ENCODE assay signal across 12 cellular contexts in the genomic region with DNA sequence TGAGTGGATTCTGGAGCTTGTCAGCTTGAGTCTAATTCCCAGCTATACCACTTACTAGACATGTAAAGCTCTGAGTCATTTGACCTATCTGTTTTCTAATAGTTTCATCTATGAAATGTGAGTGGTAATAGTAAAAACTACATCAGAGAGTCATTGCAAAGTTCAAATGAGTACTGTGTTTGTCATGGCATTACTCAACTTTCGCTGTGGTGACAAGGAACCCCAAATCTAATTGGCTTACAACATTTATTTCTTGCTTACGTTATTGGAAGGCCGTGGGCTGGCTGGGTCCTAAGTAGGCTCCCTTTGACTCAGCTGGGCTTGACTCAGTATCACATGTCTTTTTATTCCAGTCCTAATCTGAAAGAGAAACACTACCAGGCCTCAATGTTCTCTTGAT.
DNase-seq lines count a peak whose midpoint lies in the region; ATAC-seq and FAIRE-seq lines count a peak whose summit lies in the region.
"Had no signal": no experiment of that assay in that cellular context is flagged by ENCODE, and none has a peak within 500 bp of the region (broad histone marks: within the 10 kb centered on the region; RNA-seq: fewer than 3 reads in every experiment).

No MANE protein-coding gene starts in this region.

- H3K4me3 ChIP-seq in right cardiac atrium (ENCODE audit: low read length): no peak overlapping the region
- H3K4me3 ChIP-seq: cardiac muscle cell, testis had no signal

- intact Hi-C loops in right cardiac atrium (cut with DNase I): no loop called here

- no peaks in the 10 kb centered on the region for H3K4me1 ChIP-seq in right cardiac atrium (ENCODE audit: control insufficient read depth, insufficient read depth, low read length)
- H3K4me1 ChIP-seq: testis had no signal

- peak; percentile 53 for DNase-seq in AG08395 (ENCODE audit: low spot score)
- peak; percentile 19 for DNase-seq in HTR-8/SVneo (ENCODE audit: insufficient read length, low spot score)
- DNase-seq in dedifferentiated amniotic fluid mesenchymal stem cell (ENCODE audit: extremely low spot score): peak; percentile 54
- no peak for DNase-seq in right cardiac atrium
- DNase-seq in GDM1 (lab: John Stamatoyannopoulos, UW): no peak
- no peak for DNase-seq in substantia nigra (lab: John Stamatoyannopoulos, UW)
- DNase-seq: CD8-positive, alpha-beta memory T cell; hippocampal formation; testis had no signal

- WGBS in right cardiac atrium: 79% methylated on average over 3 of the region's 3 CpGs

- no peak overlapping the region for H3K27ac ChIP-seq in right cardiac atrium (ENCODE audit: low read length)
- no peak overlapping the region for H3K27ac ChIP-seq in substantia nigra (ENCODE audit: low read depth, low read length, poor library complexity, severe bottlenecking)
- H3K27ac ChIP-seq: cardiac muscle cell, testis had no signal

- FAIRE-seq in HTR-8/SVneo (lab: Jason Lieb, UNC): no peak

- no peaks in the 10 kb centered on the region for H3K27me3 ChIP-seq in right cardiac atrium (ENCODE audit: control insufficient read depth, insufficient read depth)
- H3K27me3 ChIP-seq: cardiac muscle cell, testis had no signal

- ATAC-seq in GM19023 (IDR thresholded peaks at IDR 0.05; ENCODE audit: unreplicated experiment) (peak; percentile 76), right cardiac atrium (no peak), GM21390 (IDR thresholded peaks at IDR 0.05; ENCODE audit: unreplicated experiment) (no peak)

- no peaks in the 10 kb centered on the region for H3K9me3 ChIP-seq in right cardiac atrium (ENCODE audit: control insufficient read depth, low read length)
- H3K9me3 ChIP-seq: testis had no signal

Comparison
In these comparisons a context has a peak if more than half of its experiments do, and no peak if none do; other contexts are left out.
1. DNase-seq: peak in AG08395 (single experiment), HTR-8/SVneo (single experiment) and dedifferentiated amniotic fluid mesenchymal stem cell (single experiment); none in right cardiac atrium (0 of 3), GDM1 (single experiment) and substantia nigra (0 of 49).